5 cellular contexts compared by ENCODE assay signal in the genomic region with DNA sequence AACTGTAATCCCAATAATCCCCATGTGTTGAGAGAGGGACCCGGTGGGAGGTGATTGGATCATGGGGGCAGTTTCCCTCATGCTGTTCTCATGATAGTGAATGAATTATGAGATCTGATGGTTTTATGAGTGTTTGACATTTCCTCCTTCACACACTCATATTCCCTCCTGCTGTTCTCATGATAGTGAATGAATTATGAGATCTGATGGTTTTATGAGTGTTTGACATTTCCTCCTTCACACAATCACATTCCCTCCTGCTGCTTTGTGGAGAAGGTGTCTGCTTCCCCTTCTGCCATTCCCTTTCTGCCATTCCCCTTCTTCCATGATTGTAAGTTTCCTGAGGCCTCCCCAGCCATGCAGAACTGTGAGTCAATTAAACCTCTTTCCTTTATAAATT. TPM values are rescaled to one million over a fixed set of nuclear protein-coding genes. Genes with fewer than 3 reads are reported as not detected.
"Had no signal": no experiment of that assay in that cellular context is flagged by ENCODE, and none has a peak within 500 bp of the region (broad histone marks: within the 10 kb centered on the region; RNA-seq: fewer than 3 reads in every experiment).

No MANE protein-coding gene starts in this region.

RNA-seq across cellular contexts. Expression of gene PAGE2, which starts 52.0 kb away (rescaled TPM):
- total RNA-seq: M059J, PC-3, Peyer's patch, Right ventricle myocardium superior, SJSA1 had no signal
